21 cellular contexts compared by ENCODE assay signal in the genomic region with DNA sequence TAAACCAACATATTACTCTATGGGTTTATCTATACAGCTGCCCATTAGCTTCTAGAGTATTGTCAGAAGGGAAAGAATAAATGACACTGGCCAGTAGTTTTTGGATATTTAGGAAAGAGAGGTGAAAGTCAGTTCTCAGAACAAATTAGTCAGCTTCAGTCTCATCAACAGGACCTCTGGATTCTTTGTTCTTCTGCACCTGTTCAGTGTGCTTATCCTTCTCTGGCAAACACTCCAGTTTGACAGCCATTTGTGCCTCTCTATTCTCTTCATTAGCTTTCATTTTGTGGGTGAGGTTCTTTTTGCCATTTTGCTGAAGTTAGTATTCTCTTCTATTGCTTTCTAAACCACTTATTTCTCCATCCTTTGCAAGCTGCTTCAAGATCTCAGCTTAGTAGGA.
"Had no signal": no experiment of that assay in that cellular context is flagged by ENCODE, and none has a peak within 500 bp of the region (broad histone marks: within the 10 kb centered on the region; RNA-seq: fewer than 3 reads in every experiment).

No MANE protein-coding gene starts in this region.

- H3K79me2 ChIP-seq: hepatocyte, parathyroid adenoma had no signal

- H3K27ac ChIP-seq: dorsolateral prefrontal cortex, epithelial cell of prostate, foreskin keratinocyte, hepatocyte, neutrophil, parathyroid adenoma, thoracic aorta, upper lobe of right lung had no signal

- H3K27me3 ChIP-seq: dorsolateral prefrontal cortex, foreskin keratinocyte, hepatocyte, neutrophil, upper lobe of right lung had no signal

- H2AFZ ChIP-seq: hepatocyte, parathyroid adenoma had no signal

- ATAC-seq: activated CD4-positive, CD25-positive, alpha-beta regulatory T cell treated with anti-CD3 and anti-CD28 coated beads, Interleukin-2, amount 50 U/mL, for 24 hours; activated CD8-positive, alpha-beta T cell treated with anti-CD3 and anti-CD28 coated beads, Interleukin-2, amount 10 ng/mL, durations not matched to agents 7 days and 5 days; activated naive CD8-positive, alpha-beta T cell treated with anti-CD3 and anti-CD28 coated beads, Interleukin-2, amount 50 U/mL, for 24 hours; foreskin keratinocyte; naive thymus-derived CD4-positive, alpha-beta T cell; sciatic nerve; stimulated activated memory B cell treated with anti-CD40 and anti-IgM and Interleukin-4, amounts not matched to agents 10 μg/mL and 1 μg/mL and 100 μg/mL, for 72 hours; upper lobe of right lung had no signal

- H3K9ac ChIP-seq: parathyroid adenoma had no signal

- H3K9me3 ChIP-seq: neutrophil, thoracic aorta, upper lobe of right lung had no signal

- H3K4me2 ChIP-seq: hepatocyte had no signal

- H3K4me3 ChIP-seq: dorsolateral prefrontal cortex, hepatocyte, thoracic aorta, upper lobe of right lung had no signal

- H3K36me3 ChIP-seq: neutrophil, thoracic aorta, upper lobe of right lung had no signal

- DNase-seq: activated CD4-positive, alpha-beta T cell treated with anti-CD3 and anti-CD28 coated beads, Interleukin-2, amount 10 ng/mL, durations not matched to agents 7 days and 5 days; activated CD8-positive, alpha-beta T cell treated with anti-CD3 and anti-CD28 coated beads, Interleukin-2, amount 10 ng/mL, durations not matched to agents 7 days and 5 days; activated naive CD4-positive, alpha-beta T cell treated with anti-CD3 and anti-CD28 coated beads, Interleukin-2, amount 10 ng/mL, durations not matched to agents 7 days and 5 days; activated naive CD8-positive, alpha-beta T cell treated with anti-CD3 and anti-CD28 coated beads, Interleukin-2, amount 50 U/mL, for 24 hours; activated T-cell treated with anti-CD3 and anti-CD28 coated beads, Interleukin-2, amount 50 U/mL, for 24 hours; anterior cingulate cortex; caudate nucleus; dorsolateral prefrontal cortex; endodermal cell; foreskin keratinocyte; naive thymus-derived CD4-positive, alpha-beta T cell; stimulated activated CD4-positive, alpha-beta T cell treated with anti-CD3 and anti-CD28 coated beads, Interleukin-4, amount 100 ng/mL, for 4 hours; upper lobe of right lung had no signal

- H3K4me1 ChIP-seq: foreskin keratinocyte, parathyroid adenoma, upper lobe of right lung had no signal
